ENCODE assay signal across 17 cellular contexts in the genomic region with DNA sequence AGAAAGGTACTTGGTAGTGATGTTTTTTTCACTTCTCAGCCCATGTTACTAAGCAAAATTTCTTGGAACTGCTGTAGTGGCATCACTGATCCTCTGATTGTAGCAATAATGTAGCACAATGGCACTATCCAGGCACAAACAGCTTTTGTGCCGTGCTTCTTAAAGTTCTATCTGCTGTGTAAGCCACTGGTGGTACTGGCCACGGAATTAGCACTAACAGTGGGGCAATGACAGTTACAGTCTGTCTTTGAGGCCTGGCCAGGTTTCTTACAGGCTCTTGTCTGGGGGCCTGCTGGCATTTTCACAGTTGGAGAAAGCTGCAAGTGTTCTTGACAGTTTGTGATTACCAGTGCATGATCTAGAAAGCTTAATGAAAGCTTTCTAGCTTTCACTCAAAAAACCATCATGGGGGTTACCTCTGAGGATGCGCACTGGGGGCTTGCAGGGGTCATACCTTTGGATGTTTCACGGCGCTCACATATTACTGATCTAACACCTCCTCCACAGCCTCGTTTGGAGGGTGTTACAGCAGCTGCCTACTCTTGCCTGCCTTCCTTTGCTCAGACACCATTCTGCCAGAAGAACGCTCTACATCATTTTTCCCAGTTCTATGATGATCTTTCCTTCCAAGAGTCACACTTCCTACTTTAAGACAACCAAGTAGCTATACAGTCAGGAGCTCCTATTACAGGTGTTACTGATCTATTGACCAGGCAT. TPM values are rescaled to one million over a fixed set of nuclear protein-coding genes. Genes with fewer than 3 reads are reported as not detected.
DNase-seq lines count a peak whose midpoint lies in the region; ATAC-seq and TF ChIP-seq lines count a peak whose summit lies in the region.
"Had no signal": no experiment of that assay in that cellular context is flagged by ENCODE, and none has a peak within 500 bp of the region (broad histone marks: within the 10 kb centered on the region; RNA-seq: fewer than 3 reads in every experiment).

No MANE protein-coding gene starts in this region.

- no peak overlapping the region for H3K4me3 ChIP-seq in vagina
- H3K4me3 ChIP-seq: adrenal gland had no signal

- H3K4me1 Mint-ChIP-seq in activated T-cell treated with anti-CD3 and anti-CD28 coated beads, Interleukin-2, amount 50 U/mL, for 24 hours (ENCODE audit: low read depth) = peaks cover 72% of the 10 kb centered on the region

- H3K27me3 Mint-ChIP-seq in activated T-cell treated with anti-CD3 and anti-CD28 coated beads, Interleukin-2, amount 50 U/mL, for 24 hours = no peaks in the 10 kb centered on the region

- no peaks in the 10 kb centered on the region for H3K9me3 ChIP-seq in vagina
- H3K9me3 ChIP-seq: adrenal gland had no signal

- no peaks in the 10 kb centered on the region for H3K27me3 ChIP-seq in vagina
- H3K27me3 ChIP-seq: adrenal gland had no signal

- intact Hi-C loops in vagina (cut with DNase I) = loop anchor here (5.0 kb wide), 1 partner anchor 215 kb away; no protein-coding TSS in a partner anchor

- TF ChIP-seq POLR2A in vagina (IDR thresholded peaks at IDR 0.05) = no peak

- H3K27ac ChIP-seq in vagina = peak overlapping the region; percentile 16
- H3K27ac ChIP-seq: adrenal gland had no signal

- H3K36me3 ChIP-seq in vagina = peaks cover 0 to 39% of the 10 kb centered on the region in 2 donors
- H3K36me3 ChIP-seq: adrenal gland had no signal

- peak; percentile 27 for DNase-seq in activated naive CD4-positive, alpha-beta T cell treated with Interleukin-2 at 50 U/mL for 16 hours
- DNase-seq in activated naive CD4-positive, alpha-beta T cell (lab: John Stamatoyannopoulos, UW) = no peak
- DNase-seq in activated T-cell treated with anti-CD3 and anti-CD28 coated beads, Interleukin-2, amount 50 U/mL, for 24 hours = peak; percentile 59
- DNase-seq in islet precursor cell = peak; percentile 49
- DNase-seq in vagina (ENCODE audit: extremely low spot score in 2 of 2) = no peak
- no peak for DNase-seq in NCI-H1105 (lab: John Stamatoyannopoulos, UW)
- no peak for DNase-seq in amniotic stem cell (lab: John Stamatoyannopoulos, UW)
- DNase-seq: adrenal gland; effector CD4-positive, alpha-beta T cell; kidney; NCI-H524; Right ventricle myocardium superior had no signal

- H3K27ac Mint-ChIP-seq in activated T-cell treated with anti-CD3 and anti-CD28 coated beads, Interleukin-2, amount 50 U/mL, for 24 hours = peak overlapping the region; percentile 93

- peaks cover 71% of the 10 kb centered on the region for H3K36me3 Mint-ChIP-seq in activated T-cell treated with anti-CD3 and anti-CD28 coated beads, Interleukin-2, amount 50 U/mL, for 24 hours (ENCODE audit: low read depth)

- no peak for TF ChIP-seq CTCF in vagina (IDR thresholded peaks at IDR 0.05)

- ATAC-seq in GM21367 (IDR thresholded peaks at IDR 0.05; ENCODE audit: unreplicated experiment) = no peak

- peaks cover 29% of the 10 kb centered on the region for H3K4me1 ChIP-seq in vagina

- H3K9me3 Mint-ChIP-seq in activated T-cell treated with anti-CD3 and anti-CD28 coated beads, Interleukin-2, amount 50 U/mL, for 24 hours = no peaks in the 10 kb centered on the region
- H3K9me3 Mint-ChIP-seq: nephron had no signal

- peak overlapping the region; percentile 37 for H3K4me3 Mint-ChIP-seq in activated T-cell treated with anti-CD3 and anti-CD28 coated beads, Interleukin-2, amount 50 U/mL, for 24 hours
- H3K4me3 Mint-ChIP-seq: nephron had no signal

RNA-seq across cellular contexts. Expression of gene ARMH2, which starts 58.4 kb away (rescaled TPM):
- not detected for total RNA-seq in vagina
- total RNA-seq: adrenal gland, frontal cortex, kidney, Right ventricle myocardium superior, skeletal muscle tissue, urinary bladder had no signal

Comparison
In these comparisons a context has a peak if more than half of its experiments do, and no peak if none do; other contexts are left out.
1. DNase-seq: peak in activated naive CD4-positive, alpha-beta T cell treated with Interleukin-2 at 50 U/mL for 16 hours (single experiment), activated T-cell treated with anti-CD3 and anti-CD28 coated beads, Interleukin-2, amount 50 U/mL, for 24 hours (single experiment) and islet precursor cell (single experiment); none in activated naive CD4-positive, alpha-beta T cell (0 of 4), vagina (0 of 2), NCI-H1105 (single experiment) and amniotic stem cell (single experiment).